15 cellular contexts compared by ENCODE assay signal in the genomic region with DNA sequence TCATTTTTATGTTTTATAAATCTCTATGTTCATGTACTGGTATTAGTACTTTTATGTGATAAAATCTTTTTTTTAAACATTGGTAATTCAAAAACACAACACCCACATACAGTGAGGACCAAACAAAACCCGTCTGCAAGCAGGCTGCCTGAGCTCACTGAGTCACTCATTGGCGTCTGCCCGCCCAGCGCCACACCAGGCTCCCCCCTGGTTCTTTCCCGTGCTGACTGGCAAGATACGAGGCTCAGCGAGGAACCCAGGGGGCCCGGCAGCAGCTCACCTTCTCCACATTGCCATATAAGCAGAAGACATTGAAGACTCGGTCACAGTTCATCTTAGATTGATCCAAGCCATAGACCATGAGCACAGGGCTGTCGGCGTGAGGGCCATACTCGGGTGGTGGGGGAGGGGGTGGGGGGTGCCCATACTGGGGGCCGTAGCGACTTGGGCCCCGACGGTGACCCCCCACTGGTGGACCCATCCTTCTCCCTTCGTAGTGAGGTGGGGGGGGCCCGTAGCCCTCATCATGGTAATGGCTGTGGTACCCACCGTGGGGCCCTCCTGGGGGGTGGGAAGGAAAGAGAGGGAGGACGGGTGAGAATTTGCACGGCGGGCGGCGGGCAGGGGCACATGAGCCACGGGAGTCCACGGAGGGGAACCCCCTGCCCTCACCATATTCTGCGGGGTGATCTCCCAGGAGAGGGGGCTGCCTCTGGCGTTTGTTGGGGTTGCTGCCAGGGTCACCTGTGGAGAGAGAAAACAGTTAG. TPM values are rescaled to one million over a fixed set of nuclear protein-coding genes. Genes with fewer than 3 reads are reported as not detected.
DNase-seq lines count a peak whose midpoint lies in the region; ATAC-seq, FAIRE-seq and TF ChIP-seq lines count a peak whose summit lies in the region.
"Had no signal": no experiment of that assay in that cellular context is flagged by ENCODE, and none has a peak within 500 bp of the region (broad histone marks: within the 10 kb centered on the region; RNA-seq: fewer than 3 reads in every experiment).

No MANE protein-coding gene starts in this region.

- peaks cover 32% of the 10 kb centered on the region for H3K4me1 ChIP-seq in Caco-2
- peaks cover 11% of the 10 kb centered on the region for H3K4me1 ChIP-seq in osteoblast (ENCODE audit: insufficient read depth, low read length)

- H3K4me3 ChIP-seq in Caco-2 (ENCODE audit: low read depth, low read length) (no peak overlapping the region), osteoblast (ENCODE audit: insufficient read depth, low read length) (no peak overlapping the region)
- H3K4me3 ChIP-seq: tibial artery had no signal

- H2AFZ ChIP-seq in osteoblast (ENCODE audit: low read length) = no peak overlapping the region

- no peaks in the 10 kb centered on the region for H3K9me3 Mint-ChIP-seq in Caco-2 (ENCODE audit: unreplicated experiment)
- H3K9me3 Mint-ChIP-seq in HFFc6 = no peaks in the 10 kb centered on the region
- no peaks in the 10 kb centered on the region for H3K9me3 Mint-ChIP-seq in MCF 10A (ENCODE audit: unreplicated experiment)

- peaks cover 59% of the 10 kb centered on the region for H3K79me2 ChIP-seq in osteoblast (ENCODE audit: insufficient read depth, low read length)

- H3K9me3 ChIP-seq in Caco-2 (no peaks in the 10 kb centered on the region), osteoblast (ENCODE audit: low read depth, low read length) (no peaks in the 10 kb centered on the region)
- H3K9me3 ChIP-seq: tibial artery had no signal

- ATAC-seq in GM19035 (IDR thresholded peaks at IDR 0.05; ENCODE audit: unreplicated experiment) = no peak

- DNase-seq in Caco-2 = no peak
- peak; percentile 24 for DNase-seq in HFFc6
- DNase-seq in MCF 10A (ENCODE audit: unreplicated experiment) = peak; percentile 41
- peak; percentile 62 for DNase-seq in osteoblast (ENCODE audit: insufficient read length, low spot score, missing footprints)
- DNase-seq in NCI-H526 treated with DMSO at 0.1 percent for 48 hours (lab: John Stamatoyannopoulos, UW) = no peak
- no peak for DNase-seq in urothelium cell line (ENCODE audit: low spot score)
- no peak for DNase-seq in NCI-H345 treated with DMSO at 0.1 percent for 48 hours (lab: John Stamatoyannopoulos, UW; ENCODE audit: unreplicated experiment)
- DNase-seq: erythroblast; Kasumi-1; NCI-H2171; RPMI8226; stimulated activated CD4-positive, alpha-beta T cell treated with anti-CD3 and anti-CD28 coated beads, Interleukin-4, amount 100 ng/mL, for 4 hours; tibial artery had no signal

- H4K20me1 ChIP-seq in osteoblast (ENCODE audit: insufficient read depth, low read length) = peaks cover 80% of the 10 kb centered on the region

- H3K27ac Mint-ChIP-seq in Caco-2 (ENCODE audit: unreplicated experiment) (peak overlapping the region; percentile 65), HFFc6 (peak overlapping the region; percentile 92), MCF 10A (ENCODE audit: low read depth, unreplicated experiment) (peak overlapping the region; percentile 61)

- H3K27ac ChIP-seq in osteoblast (ENCODE audit: low read depth, low read length) = no peak overlapping the region
- H3K27ac ChIP-seq: tibial artery had no signal

- FAIRE-seq in urothelium cell line (lab: Jason Lieb, UNC) = no peak
- FAIRE-seq: islet of Langerhans had no signal

- intact Hi-C loops in Caco-2 (cut with micrococcal nuclease; ENCODE audit: unreplicated experiment) (loop anchor here (5.0 kb wide), 1 partner anchor 103 kb away; no protein-coding TSS in a partner anchor), MCF 10A (cut with micrococcal nuclease) (loop anchor here (2.0 kb wide), 2 partner anchors 111 to 203 kb away; no protein-coding TSS in a partner anchor)

- CTCF ChIA-PET in Caco-2 (lab: Charles Lee) (interaction anchor here (0.7 kb wide), 1 partner anchor 91 kb away, joined by 3 read pairs; a partner anchor contains a TSS), MCF 10A (lab: Yijun Ruan, JAX) (interaction anchor here (0.5 to 2.6 kb wide), 6 partner anchors 9 to 261 kb away, joined by 3 to 15 read pairs (median 3); a partner anchor contains a TSS)

- H3K36me3 Mint-ChIP-seq in Caco-2 (ENCODE audit: insufficient read depth, unreplicated experiment) (peaks cover 100% of the 10 kb centered on the region), HFFc6 (ENCODE audit: low read depth) (peaks cover 82% of the 10 kb centered on the region), MCF 10A (ENCODE audit: insufficient read depth, unreplicated experiment) (peaks cover 99% of the 10 kb centered on the region)

- no peak for TF ChIP-seq CTCF in Caco-2 (IDR thresholded peaks at IDR 0.05; ENCODE audit: insufficient read depth in 1 of 2, low read depth in 1 of 2, low read length in 1 of 2, severe bottlenecking in 1 of 2, unreplicated experiment in 1 of 2)
- TF ChIP-seq CTCF in HFFc6 (IDR thresholded peaks at IDR 0.05) = no peak
- no peak for TF ChIP-seq CTCF in MCF 10A (IDR thresholded peaks at IDR 0.05; ENCODE audit: unreplicated experiment)
- TF ChIP-seq CTCF in osteoblast (IDR thresholded peaks at IDR 0.05; ENCODE audit: extremely low read depth, low read depth, low read length) = no peak

- H3K4me1 Mint-ChIP-seq in Caco-2 (ENCODE audit: low read depth, unreplicated experiment) = peaks cover 33% of the 10 kb centered on the region
- peaks cover 83% of the 10 kb centered on the region for H3K4me1 Mint-ChIP-seq in HFFc6 (ENCODE audit: low read depth)
- H3K4me1 Mint-ChIP-seq in MCF 10A (ENCODE audit: insufficient read depth, unreplicated experiment) = peaks cover 30% of the 10 kb centered on the region

- no peaks in the 10 kb centered on the region for H3K27me3 ChIP-seq in Caco-2 (replicated peaks; ENCODE audit: control insufficient read depth, insufficient read depth, low read length)
- no peaks in the 10 kb centered on the region for H3K27me3 ChIP-seq in osteoblast (ENCODE audit: insufficient read depth, low read length)
- H3K27me3 ChIP-seq: tibial artery had no signal

- POLR2A ChIA-PET in Caco-2 (lab: Charles Lee) = interaction anchor here (0.6 to 1.9 kb wide), 3 partner anchors 8 to 36 kb away, joined by 3 to 18 read pairs (median 5); no protein-coding TSS in a partner anchor
- POLR2A ChIA-PET in MCF 10A (lab: Yijun Ruan, JAX) = interaction anchor here (0.7 to 5.8 kb wide), 10 partner anchors 8 to 191 kb away, joined by 3 to 74 read pairs (median 10); a partner anchor contains a TSS

- H3K27me3 Mint-ChIP-seq in Caco-2 (ENCODE audit: insufficient read depth, unreplicated experiment) (no peaks in the 10 kb centered on the region), HFFc6 (ENCODE audit: insufficient read depth) (peaks cover 25% of the 10 kb centered on the region), MCF 10A (ENCODE audit: insufficient read depth, unreplicated experiment) (no peaks in the 10 kb centered on the region)

- H3K36me3 ChIP-seq in Caco-2 (ENCODE audit: control insufficient read depth, insufficient read depth, low read length) = peaks cover 31% of the 10 kb centered on the region
- peaks cover 91% of the 10 kb centered on the region for H3K36me3 ChIP-seq in osteoblast (ENCODE audit: insufficient read depth, low read length)

- H3K4me3 Mint-ChIP-seq in Caco-2 (ENCODE audit: unreplicated experiment) (no peak overlapping the region), HFFc6 (peak overlapping the region; percentile 32; the same call in 1 of the 2 replicates), MCF 10A (ENCODE audit: unreplicated experiment) (no peak overlapping the region)

- BruUV-seq in Caco-2 (replicated peaks; lab: Mats Ljungman, UMichigan) (no TSS peak), MCF 10A (replicated peaks; lab: Mats Ljungman, UMichigan) (no TSS peak)

- H3K4me2 ChIP-seq in osteoblast (ENCODE audit: insufficient read depth, low read length) = no peak overlapping the region

RNA-seq across cellular contexts. Expression of a gene that starts 8.4 kb away (rescaled TPM):
- total RNA-seq in Caco-2 (2022) = 150 and 163 TPM in 2 replicates
- total RNA-seq in HFFc6 (2021; fragmentation: NEBNext Ultra II Directional; extraction: Animal tissue kit (Norgen Biotek cat#: 25700)) = 10 to 100 TPM; 35.5 to 48.5 (median 45.6) TPM
- total RNA-seq in MCF 10A (2022) = 109 and 130 TPM in 2 replicates
- 35.1 and 36.9 TPM in 2 replicates for total RNA-seq in osteoblast

RNA-seq across cellular contexts. Expression of a gene that starts 9.8 kb away (rescaled TPM):
- total RNA-seq in Caco-2 (2022) = 443 and 446 TPM in 2 replicates
- 100 to 1,000 TPM; 337 to 467 (median 441) TPM for total RNA-seq in HFFc6 (2021; fragmentation: NEBNext Ultra II Directional; extraction: Animal tissue kit (Norgen Biotek cat#: 25700))
- 288 and 421 TPM in 2 replicates for total RNA-seq in MCF 10A (2022)
- total RNA-seq in osteoblast = 188 and 201 TPM in 2 replicates

RNA-seq across cellular contexts. Expression of a gene that starts 27.3 kb away (rescaled TPM):
- total RNA-seq in Caco-2 (2022) = 1.6 and 2.2 TPM in 2 replicates
- under 1 TPM in 1 of 6 experiments, not detected in 5; 0.43 TPM for total RNA-seq in HFFc6 (2021; fragmentation: NEBNext Ultra II Directional; extraction: Animal tissue kit (Norgen Biotek cat#: 25700))
- 0.61 TPM in 1 of 2 replicates, not detected in the other for total RNA-seq in MCF 10A (2022)
- total RNA-seq in osteoblast = not detected in 2 replicates

RNA-seq across cellular contexts. Expression of a gene that starts 38.1 kb away (rescaled TPM):
- total RNA-seq in Caco-2 (2022) (1.5 and 1.9 TPM in 2 replicates), MCF 10A (2022) (3.7 and 4.7 TPM in 2 replicates), osteoblast (2.5 and 3.2 TPM in 2 replicates)
- 1 to 10 TPM in 5 of 6 experiments, under 1 TPM in 1; 0.69 to 3.5 (median 1.7) TPM for total RNA-seq in HFFc6 (2021; fragmentation: NEBNext Ultra II Directional; extraction: Animal tissue kit (Norgen Biotek cat#: 25700))

RNA-seq across cellular contexts. Expression of a gene that starts 51.0 kb away (rescaled TPM):
- total RNA-seq in Caco-2 (2022) = not detected in 2 replicates
- total RNA-seq in HFFc6 (2021; fragmentation: NEBNext Ultra II Directional; extraction: Animal tissue kit (Norgen Biotek cat#: 25700)) = not detected
- 2.5 and 2.6 TPM in 2 replicates for total RNA-seq in MCF 10A (2022)
- not detected in 2 replicates for total RNA-seq in osteoblast

Comparison
In these comparisons a context has a peak if more than half of its experiments do, and no peak if none do; other contexts are left out.
1. DNase-seq: peak in HFFc6 (single experiment), MCF 10A (single experiment) and osteoblast (single experiment); none in Caco-2 (0 of 2), NCI-H526 treated with DMSO at 0.1 percent for 48 hours (single experiment), urothelium cell line (single experiment) and NCI-H345 treated with DMSO at 0.1 percent for 48 hours (single experiment).
2. Peak in every context shown above with its lines, with median percentiles within 50 percentile points of each other: H3K27ac Mint-ChIP-seq.